8 cellular contexts compared by ENCODE assay signal in genomic region chr17:57406131-57406980, GRCh38.
DNase-seq lines count a peak whose midpoint lies in the region; ATAC-seq lines count a peak whose summit lies in the region.

No MANE protein-coding gene starts in this region.

- POLR2A ChIA-PET in activated CD4-positive, alpha-beta T cell treated with anti-CD3 and anti-CD28 coated beads, Interleukin-2, amount 10 ng/mL, durations not matched to agents 7 days and 5 days (lab: Charles Lee): no interaction called here

- H3K4me1 Mint-ChIP-seq in activated CD4-positive, alpha-beta T cell treated with anti-CD3 and anti-CD28 coated beads, Interleukin-2, amount 10 ng/mL, durations not matched to agents 7 days and 5 days: peaks cover 41% of the 10 kb centered on the region
- peaks cover 44% of the 10 kb centered on the region for H3K4me1 Mint-ChIP-seq in activated naive CD8-positive, alpha-beta T cell treated with anti-CD3 and anti-CD28 coated beads for 36 hours
- peaks cover 64% of the 10 kb centered on the region for H3K4me1 Mint-ChIP-seq in stimulated activated naive CD8-positive, alpha-beta T cell treated with anti-CD3 and anti-CD28 coated beads, Interleukin-15, amount 100 ng/mL, for 72 hours
- peaks cover 17 to 34% of the 10 kb centered on the region in 2 donors for H3K4me1 Mint-ChIP-seq in immature natural killer cell

- H3K27ac Mint-ChIP-seq in activated CD4-positive, alpha-beta T cell treated with anti-CD3 and anti-CD28 coated beads, Interleukin-2, amount 10 ng/mL, durations not matched to agents 7 days and 5 days: peak overlapping the region; percentile 34
- H3K27ac Mint-ChIP-seq in activated naive CD8-positive, alpha-beta T cell treated with anti-CD3 and anti-CD28 coated beads for 36 hours: peak overlapping the region; percentile 38
- H3K27ac Mint-ChIP-seq in stimulated activated naive CD8-positive, alpha-beta T cell treated with anti-CD3 and anti-CD28 coated beads, Interleukin-15, amount 100 ng/mL, for 72 hours: peak overlapping the region in 1 of 2 donors; percentile 96
- H3K27ac Mint-ChIP-seq in immature natural killer cell: no peak overlapping the region

- H3K27me3 Mint-ChIP-seq in activated CD4-positive, alpha-beta T cell treated with anti-CD3 and anti-CD28 coated beads, Interleukin-2, amount 10 ng/mL, durations not matched to agents 7 days and 5 days: no peaks in the 10 kb centered on the region
- H3K27me3 Mint-ChIP-seq in activated naive CD8-positive, alpha-beta T cell treated with anti-CD3 and anti-CD28 coated beads for 36 hours: no peaks in the 10 kb centered on the region
- H3K27me3 Mint-ChIP-seq in stimulated activated naive CD8-positive, alpha-beta T cell treated with anti-CD3 and anti-CD28 coated beads, Interleukin-15, amount 100 ng/mL, for 72 hours: no peaks in the 10 kb centered on the region
- peaks cover 0 to 4% (median 0%) of the 10 kb centered on the region in 3 donors for H3K27me3 Mint-ChIP-seq in immature natural killer cell (ENCODE audit: low read depth in 3 of 3)

- H3K4me3 Mint-ChIP-seq in activated CD4-positive, alpha-beta T cell treated with anti-CD3 and anti-CD28 coated beads, Interleukin-2, amount 10 ng/mL, durations not matched to agents 7 days and 5 days: no peak overlapping the region
- no peak overlapping the region for H3K4me3 Mint-ChIP-seq in activated naive CD8-positive, alpha-beta T cell treated with anti-CD3 and anti-CD28 coated beads for 36 hours
- peak overlapping the region; percentile 55 to 61 for H3K4me3 Mint-ChIP-seq in stimulated activated naive CD8-positive, alpha-beta T cell treated with anti-CD3 and anti-CD28 coated beads, Interleukin-15, amount 100 ng/mL, for 72 hours
- H3K4me3 Mint-ChIP-seq in immature natural killer cell: no peak overlapping the region

- no peak for DNase-seq in activated CD4-positive, alpha-beta T cell treated with anti-CD3 and anti-CD28 coated beads, Interleukin-2, amount 10 ng/mL, durations not matched to agents 7 days and 5 days
- DNase-seq in activated CD4-positive, alpha-beta T cell treated with anti-CD3 and anti-CD28 coated beads for 4 hours: no peak
- no peak for DNase-seq in activated naive CD8-positive, alpha-beta T cell treated with anti-CD3 and anti-CD28 coated beads for 36 hours
- DNase-seq in iPS-NIHi11 (ENCODE audit: low spot score) (peak; percentile 38), HPDE6-E6E7 (ENCODE audit: extremely low spot score) (no peak), immature natural killer cell (no peak)
- no peak for DNase-seq in stimulated activated naive CD8-positive, alpha-beta T cell treated with anti-CD3 and anti-CD28 coated beads, Interleukin-15, amount 100 ng/mL, for 72 hours

- CTCF ChIA-PET in activated CD4-positive, alpha-beta T cell treated with anti-CD3 and anti-CD28 coated beads, Interleukin-2, amount 10 ng/mL, durations not matched to agents 7 days and 5 days (lab: Charles Lee): interaction anchor here (0.6 to 1.0 kb wide), 2 partner anchors 89 to 653 kb away, joined by 3 read pairs; no protein-coding TSS in a partner anchor

- H3K9me3 Mint-ChIP-seq in activated CD4-positive, alpha-beta T cell treated with anti-CD3 and anti-CD28 coated beads, Interleukin-2, amount 10 ng/mL, durations not matched to agents 7 days and 5 days: no peaks in the 10 kb centered on the region
- no peaks in the 10 kb centered on the region for H3K9me3 Mint-ChIP-seq in activated naive CD8-positive, alpha-beta T cell treated with anti-CD3 and anti-CD28 coated beads for 36 hours
- no peaks in the 10 kb centered on the region for H3K9me3 Mint-ChIP-seq in stimulated activated naive CD8-positive, alpha-beta T cell treated with anti-CD3 and anti-CD28 coated beads, Interleukin-15, amount 100 ng/mL, for 72 hours
- no peaks in the 10 kb centered on the region for H3K9me3 Mint-ChIP-seq in immature natural killer cell

- no peak for ATAC-seq in stimulated activated naive CD8-positive, alpha-beta T cell treated with anti-CD3 and anti-CD28 coated beads, Interleukin-15, amount 100 ng/mL, for 72 hours
- no peak for ATAC-seq in GM18511 (IDR thresholded peaks at IDR 0.05; ENCODE audit: unreplicated experiment)

- peaks cover 15% of the 10 kb centered on the region for H3K36me3 Mint-ChIP-seq in activated CD4-positive, alpha-beta T cell treated with anti-CD3 and anti-CD28 coated beads, Interleukin-2, amount 10 ng/mL, durations not matched to agents 7 days and 5 days (ENCODE audit: low read depth)
- peaks cover 10% of the 10 kb centered on the region for H3K36me3 Mint-ChIP-seq in activated naive CD8-positive, alpha-beta T cell treated with anti-CD3 and anti-CD28 coated beads for 36 hours
- H3K36me3 Mint-ChIP-seq in immature natural killer cell: peaks cover 7 to 36% (median 15%) of the 10 kb centered on the region in 3 donors

Comparison
In these comparisons a context has a peak if more than half of its experiments do, and no peak if none do; other contexts are left out.
1. H3K27ac Mint-ChIP-seq: peak in activated CD4-positive, alpha-beta T cell treated with anti-CD3 and anti-CD28 coated beads, Interleukin-2, amount 10 ng/mL, durations not matched to agents 7 days and 5 days (single experiment) and activated naive CD8-positive, alpha-beta T cell treated with anti-CD3 and anti-CD28 coated beads for 36 hours (single experiment); none in immature natural killer cell (0 of 6).
2. H3K4me3 Mint-ChIP-seq: peak in stimulated activated naive CD8-positive, alpha-beta T cell treated with anti-CD3 and anti-CD28 coated beads, Interleukin-15, amount 100 ng/mL, for 72 hours (2 of 2); none in activated CD4-positive, alpha-beta T cell treated with anti-CD3 and anti-CD28 coated beads, Interleukin-2, amount 10 ng/mL, durations not matched to agents 7 days and 5 days (single experiment), activated naive CD8-positive, alpha-beta T cell treated with anti-CD3 and anti-CD28 coated beads for 36 hours (single experiment) and immature natural killer cell (0 of 5).